In the genomic region with DNA sequence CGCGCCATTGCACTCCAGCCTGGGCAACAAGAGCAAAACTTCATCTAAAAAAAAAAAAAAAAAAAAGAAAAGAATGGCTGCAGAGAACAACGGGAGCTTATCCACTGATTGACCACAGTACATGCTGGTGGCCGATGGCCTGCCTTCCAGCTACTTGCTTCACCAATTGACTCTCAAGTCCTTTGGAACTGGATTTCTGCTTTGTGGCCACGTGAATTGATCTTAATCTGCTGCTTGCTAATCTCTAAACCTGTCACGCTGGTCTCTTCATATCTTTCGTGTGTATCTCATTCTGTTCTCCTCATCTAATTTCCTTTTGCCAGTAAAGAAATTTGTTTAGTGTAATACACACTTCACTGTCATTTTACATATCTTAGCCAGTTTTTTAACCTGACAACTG, we compare ENCODE assay signal across 21 cellular contexts.
A peak's percentile ranks its signal among the peaks of the same experiment; 100 is the strongest.
DNase-seq lines count a peak whose midpoint lies in the region; ATAC-seq, FAIRE-seq and TF ChIP-seq lines count a peak whose summit lies in the region.
"Had no signal": no experiment of that assay in that cellular context is flagged by ENCODE, and none has a peak within 500 bp of the region (broad histone marks: within the 10 kb centered on the region; RNA-seq: fewer than 3 reads in every experiment).

No MANE protein-coding gene starts in this region.

- H3K14ac ChIP-seq in trophoblast cell (ENCODE audit: low read length), result no peak overlapping the region

- H4K8ac ChIP-seq in trophoblast cell (ENCODE audit: low read depth, low read length), result no peak overlapping the region

- H3K18ac ChIP-seq in trophoblast cell (ENCODE audit: low read length), result no peak overlapping the region

- H2BK120ac ChIP-seq in trophoblast cell (ENCODE audit: insufficient read depth, low read length, poor library complexity), result no peak overlapping the region

- H3K27me3 ChIP-seq in trophoblast cell (ENCODE audit: insufficient read depth, low read length), result no peaks in the 10 kb centered on the region
- H3K27me3 ChIP-seq: BE2C; BLaER1 treated with 17β-estradiol and CSF1 and Interleukin-3, amounts not matched to agents 10 nM and 100 nM had no signal

- no peak overlapping the region for H2BK12ac ChIP-seq in trophoblast cell (ENCODE audit: low read length)

- H3K4me2 ChIP-seq in trophoblast cell (ENCODE audit: low read length), result no peak overlapping the region
- H3K4me2 ChIP-seq: BLaER1 treated with 17β-estradiol and CSF1 and Interleukin-3, amounts not matched to agents 10 nM and 100 nM; GM23338 had no signal

- no peaks in the 10 kb centered on the region for H3K79me1 ChIP-seq in trophoblast cell (ENCODE audit: low read length)

- peak; percentile 66 for FAIRE-seq in D721Med (lab: Jason Lieb, UNC)
- FAIRE-seq: A204.1, GM12891, GM18507 had no signal

- no peak overlapping the region for H3K23ac ChIP-seq in trophoblast cell (ENCODE audit: low read length)

- H3K36me3 ChIP-seq in trophoblast cell (ENCODE audit: control insufficient read depth in 1 of 2, insufficient read depth in 2 of 2, low read length in 2 of 2), result no peaks in the 10 kb centered on the region
- H3K36me3 ChIP-seq: BE2C; BLaER1 treated with 17β-estradiol and CSF1 and Interleukin-3, amounts not matched to agents 10 nM and 100 nM had no signal

- no peak overlapping the region for H4K91ac ChIP-seq in trophoblast cell (ENCODE audit: low read depth, low read length)

- H3K4me1 ChIP-seq in trophoblast cell (ENCODE audit: control insufficient read depth in 1 of 2, insufficient read depth in 2 of 2, low read length in 2 of 2), result no peaks in the 10 kb centered on the region
- H3K4me1 ChIP-seq: BE2C; BLaER1 treated with 17β-estradiol and CSF1 and Interleukin-3, amounts not matched to agents 10 nM and 100 nM had no signal

- H3K9ac ChIP-seq in trophoblast cell (ENCODE audit: low read length), result no peak overlapping the region
- H3K9ac ChIP-seq: BLaER1 treated with 17β-estradiol and CSF1 and Interleukin-3, amounts not matched to agents 10 nM and 100 nM had no signal

- H3K9me3 ChIP-seq in trophoblast cell (ENCODE audit: insufficient read depth, low read depth, low read length), result no peaks in the 10 kb centered on the region
- H3K9me3 ChIP-seq: BE2C; BLaER1 treated with 17β-estradiol and CSF1 and Interleukin-3, amounts not matched to agents 10 nM and 100 nM had no signal

- no peak for TF ChIP-seq CTCF in 22Rv1 (IDR thresholded peaks at IDR 0.05)
- TF ChIP-seq CTCF in D721Med (IDR thresholded peaks at IDR 0.05; ENCODE audit: insufficient read depth, missing control alignments), result no peak
- TF ChIP-seq CTCF in VCaP (conservative IDR thresholded peaks at IDR 0.05), result no peak

- no peak for DNase-seq in D721Med (ENCODE audit: insufficient read length, low spot score)
- peak; percentile 63 to 86 for DNase-seq in trophoblast cell
- no peak for DNase-seq in stimulated activated naive CD4-positive, alpha-beta T cell (lab: John Stamatoyannopoulos, UW)
- DNase-seq: AML-193; BE2C; Calu3; CD4-positive, alpha-beta T cell; COR-L47; DMS79; EL; GF-D8; H9 had no signal

- H2AFZ ChIP-seq in trophoblast cell (ENCODE audit: insufficient read depth, low read length, poor library complexity), result no peak overlapping the region
- H2AFZ ChIP-seq: GM23338 had no signal

- no peak overlapping the region for H4K12ac ChIP-seq in trophoblast cell (ENCODE audit: low read depth, low read length)

- no peak overlapping the region for H2AK5ac ChIP-seq in trophoblast cell (ENCODE audit: low read length)

- ATAC-seq in HG03520 (IDR thresholded peaks at IDR 0.05; ENCODE audit: unreplicated experiment), result no peak
- ATAC-seq: GM23338, HCT116 had no signal

- WGBS in trophoblast cell (ENCODE audit: extremely low coverage, insufficient coverage, insufficient read length), result no CpG with 5 or more reads among the region's 7 CpGs

- no peak overlapping the region for H3K4ac ChIP-seq in trophoblast cell (ENCODE audit: low read depth, low read length)

- no peak overlapping the region for H3K4me3 ChIP-seq in trophoblast cell (ENCODE audit: low read depth, low read length)
- H3K4me3 ChIP-seq: BLaER1 treated with 17β-estradiol and CSF1 and Interleukin-3, amounts not matched to agents 10 nM and 100 nM; GM23338 had no signal

- H3K27ac ChIP-seq in 22Rv1 (peak overlapping the region; percentile 60), VCaP (peak overlapping the region; percentile 56), trophoblast cell (ENCODE audit: low read depth, low read length) (peak overlapping the region; percentile 22)
- H3K27ac ChIP-seq: BLaER1 treated with 17β-estradiol and CSF1 and Interleukin-3, amounts not matched to agents 10 nM and 100 nM had no signal

- H2BK5ac ChIP-seq in trophoblast cell (ENCODE audit: low read depth, low read length, poor library complexity), result no peak overlapping the region

- H3K79me2 ChIP-seq in trophoblast cell (ENCODE audit: control insufficient read depth, insufficient read depth, low read length, poor library complexity), result no peaks in the 10 kb centered on the region

Comparison
In these comparisons a context has a peak if more than half of its experiments do, and no peak if none do; other contexts are left out.
1. DNase-seq: peak in trophoblast cell (2 of 2); none in D721Med (single experiment) and stimulated activated naive CD4-positive, alpha-beta T cell (0 of 6).
2. Peak in every context shown above with its lines, with median percentiles within 50 percentile points of each other: H3K27ac ChIP-seq.